1 cellular context compared by ENCODE assay signal in the genomic region with DNA sequence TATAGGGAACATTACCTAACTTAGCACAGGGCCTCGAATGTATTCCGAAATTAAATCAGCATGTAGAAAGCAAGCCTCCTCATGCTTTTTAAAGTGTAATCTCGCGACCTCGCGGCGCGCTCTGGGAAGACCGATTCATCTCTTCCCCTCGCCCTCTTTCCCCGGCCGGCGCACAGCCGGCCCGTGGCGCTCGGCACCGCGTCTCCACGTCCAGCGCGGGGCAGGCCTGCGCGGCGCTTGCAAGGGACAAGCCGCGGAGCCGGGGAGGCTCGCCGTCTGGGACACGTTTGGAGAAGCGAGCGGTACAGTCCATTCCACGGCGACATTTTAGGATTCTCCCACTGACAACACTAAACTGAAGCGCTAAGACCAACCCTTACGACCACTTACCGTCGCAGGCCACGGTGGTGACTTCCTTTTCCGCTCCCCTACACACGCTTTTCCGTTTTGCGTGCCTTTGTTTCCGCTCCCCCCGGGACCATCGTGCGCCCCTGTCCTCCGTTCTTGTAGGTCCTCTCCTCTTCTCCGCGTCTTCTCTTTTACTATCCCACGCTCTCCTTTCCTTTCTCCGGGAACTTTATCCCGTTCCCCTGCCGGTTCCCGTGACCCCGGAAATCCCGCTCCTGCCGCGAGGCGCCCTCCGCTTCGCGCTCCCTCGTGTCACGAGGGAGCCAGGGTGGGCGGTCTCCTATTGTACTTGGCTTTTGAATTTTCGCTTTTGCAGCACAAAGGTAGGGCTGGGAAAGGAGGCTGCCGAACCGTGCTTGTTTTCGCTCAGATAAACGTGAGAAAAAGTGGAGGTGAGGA.
A peak's percentile ranks its signal among the peaks of the same experiment; 100 is the strongest.
TF ChIP-seq lines count a peak whose summit lies in the region.

A gene with protein sequence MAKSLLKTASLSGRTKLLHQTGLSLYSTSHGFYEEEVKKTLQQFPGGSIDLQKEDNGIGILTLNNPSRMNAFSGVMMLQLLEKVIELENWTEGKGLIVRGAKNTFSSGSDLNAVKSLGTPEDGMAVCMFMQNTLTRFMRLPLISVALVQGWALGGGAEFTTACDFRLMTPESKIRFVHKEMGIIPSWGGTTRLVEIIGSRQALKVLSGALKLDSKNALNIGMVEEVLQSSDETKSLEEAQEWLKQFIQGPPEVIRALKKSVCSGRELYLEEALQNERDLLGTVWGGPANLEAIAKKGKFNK (minus strand): TSS at position 664 of the 807 bp plus-strand sequence. CDS start 12,581 bp downstream, outside the sequence.

TF ChIP-seq in HepG2, 621 proteins besides CTCF, POLR2A, EP300 and RAD21 (continued from another document and continues in another):
- TF ChIP-seq, protein P1, sequence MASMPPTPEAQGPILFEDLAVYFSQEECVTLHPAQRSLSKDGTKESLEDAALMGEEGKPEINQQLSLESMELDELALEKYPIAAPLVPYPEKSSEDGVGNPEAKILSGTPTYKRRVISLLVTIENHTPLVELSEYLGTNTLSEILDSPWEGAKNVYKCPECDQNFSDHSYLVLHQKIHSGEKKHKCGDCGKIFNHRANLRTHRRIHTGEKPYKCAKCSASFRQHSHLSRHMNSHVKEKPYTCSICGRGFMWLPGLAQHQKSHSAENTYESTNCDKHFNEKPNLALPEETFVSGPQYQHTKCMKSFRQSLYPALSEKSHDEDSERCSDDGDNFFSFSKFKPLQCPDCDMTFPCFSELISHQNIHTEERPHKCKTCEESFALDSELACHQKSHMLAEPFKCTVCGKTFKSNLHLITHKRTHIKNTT (CRISPR knock-in tag; IDR thresholded peaks at IDR 0.05) = no peak
- TF ChIP-seq HOXA5 (CRISPR knock-in tag; IDR thresholded peaks at IDR 0.05) = peak; percentile 87
- peak; percentile 81 for TF ChIP-seq ZBTB3 (CRISPR knock-in tag; IDR thresholded peaks at IDR 0.05; ENCODE audit: borderline replicate concordance, low read depth)
- TF ChIP-seq ZNF775 (CRISPR knock-in tag; IDR thresholded peaks at IDR 0.05; ENCODE audit: borderline replicate concordance) = peak; percentile 62; the same call in 1 of the 2 replicates
- TF ChIP-seq NR2F2 (IDR thresholded peaks at IDR 0.05; ENCODE audit: borderline replicate concordance, low read depth) = no peak
- TF ChIP-seq, protein P2, sequence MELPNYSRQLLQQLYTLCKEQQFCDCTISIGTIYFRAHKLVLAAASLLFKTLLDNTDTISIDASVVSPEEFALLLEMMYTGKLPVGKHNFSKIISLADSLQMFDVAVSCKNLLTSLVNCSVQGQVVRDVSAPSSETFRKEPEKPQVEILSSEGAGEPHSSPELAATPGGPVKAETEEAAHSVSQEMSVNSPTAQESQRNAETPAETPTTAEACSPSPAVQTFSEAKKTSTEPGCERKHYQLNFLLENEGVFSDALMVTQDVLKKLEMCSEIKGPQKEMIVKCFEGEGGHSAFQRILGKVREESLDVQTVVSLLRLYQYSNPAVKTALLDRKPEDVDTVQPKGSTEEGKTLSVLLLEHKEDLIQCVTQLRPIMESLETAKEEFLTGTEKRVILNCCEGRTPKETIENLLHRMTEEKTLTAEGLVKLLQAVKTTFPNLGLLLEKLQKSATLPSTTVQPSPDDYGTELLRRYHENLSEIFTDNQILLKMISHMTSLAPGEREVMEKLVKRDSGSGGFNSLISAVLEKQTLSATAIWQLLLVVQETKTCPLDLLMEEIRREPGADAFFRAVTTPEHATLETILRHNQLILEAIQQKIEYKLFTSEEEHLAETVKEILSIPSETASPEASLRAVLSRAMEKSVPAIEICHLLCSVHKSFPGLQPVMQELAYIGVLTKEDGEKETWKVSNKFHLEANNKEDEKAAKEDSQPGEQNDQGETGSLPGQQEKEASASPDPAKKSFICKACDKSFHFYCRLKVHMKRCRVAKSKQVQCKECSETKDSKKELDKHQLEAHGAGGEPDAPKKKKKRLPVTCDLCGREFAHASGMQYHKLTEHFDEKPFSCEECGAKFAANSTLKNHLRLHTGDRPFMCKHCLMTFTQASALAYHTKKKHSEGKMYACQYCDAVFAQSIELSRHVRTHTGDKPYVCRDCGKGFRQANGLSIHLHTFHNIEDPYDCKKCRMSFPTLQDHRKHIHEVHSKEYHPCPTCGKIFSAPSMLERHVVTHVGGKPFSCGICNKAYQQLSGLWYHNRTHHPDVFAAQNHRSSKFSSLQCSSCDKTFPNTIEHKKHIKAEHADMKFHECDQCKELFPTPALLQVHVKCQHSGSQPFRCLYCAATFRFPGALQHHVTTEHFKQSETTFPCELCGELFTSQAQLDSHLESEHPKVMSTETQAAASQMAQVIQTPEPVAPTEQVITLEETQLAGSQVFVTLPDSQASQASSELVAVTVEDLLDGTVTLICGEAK (IDR thresholded peaks at IDR 0.05) = peak; percentile 50
- TF ChIP-seq, protein P2 (CRISPR knock-in tag; IDR thresholded peaks at IDR 0.05) = peak; percentile 86; the same call in 1 of the 2 replicates
- TF ChIP-seq ZNF644 (CRISPR knock-in tag; IDR thresholded peaks at IDR 0.05; ENCODE audit: low read depth) = no peak
- TF ChIP-seq ZBTB20 (CRISPR knock-in tag; IDR thresholded peaks at IDR 0.05; ENCODE audit: borderline replicate concordance, low read depth) = peak; percentile 76; the same call in 1 of the 2 replicates
- TF ChIP-seq, protein P3, sequence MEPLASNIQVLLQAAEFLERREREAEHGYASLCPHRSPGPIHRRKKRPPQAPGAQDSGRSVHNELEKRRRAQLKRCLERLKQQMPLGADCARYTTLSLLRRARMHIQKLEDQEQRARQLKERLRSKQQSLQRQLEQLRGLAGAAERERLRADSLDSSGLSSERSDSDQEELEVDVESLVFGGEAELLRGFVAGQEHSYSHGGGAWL (CRISPR knock-in tag; IDR thresholded peaks at IDR 0.05) = peak; percentile 64
- TF ChIP-seq CENPX (CRISPR knock-in tag; IDR thresholded peaks at IDR 0.05) = no peak
- no peak for TF ChIP-seq FOXA1 (IDR thresholded peaks at IDR 0.05)
- no peak for TF ChIP-seq FOXA1 (CRISPR knock-in tag; IDR thresholded peaks at IDR 0.05)
- TF ChIP-seq, protein P4, sequence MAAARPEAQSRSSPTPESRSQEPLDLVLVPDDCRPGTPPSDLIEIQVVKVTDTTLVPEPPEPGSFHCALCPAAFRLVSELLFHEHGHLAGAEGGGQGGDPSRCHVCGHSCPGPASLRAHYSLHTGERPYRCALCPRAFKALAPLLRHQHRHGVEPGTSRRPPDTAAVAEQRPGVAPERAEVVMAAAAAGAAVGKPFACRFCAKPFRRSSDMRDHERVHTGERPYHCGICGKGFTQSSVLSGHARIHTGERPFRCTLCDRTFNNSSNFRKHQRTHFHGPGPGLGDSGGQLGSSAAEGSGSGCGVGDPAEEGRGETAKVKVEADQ (CRISPR knock-in tag; IDR thresholded peaks at IDR 0.05; ENCODE audit: borderline replicate concordance) = peak; percentile 99
- no peak for TF ChIP-seq FOXK2 (IDR thresholded peaks at IDR 0.05)
- TF ChIP-seq SNAPC2 (CRISPR knock-in tag; IDR thresholded peaks at IDR 0.05) = 0 out of 2 replicates have a peak, but pooled peaks have one; percentile 29
- peak; percentile 81 for TF ChIP-seq CREM (IDR thresholded peaks at IDR 0.05)
- TF ChIP-seq CREM (CRISPR knock-in tag; IDR thresholded peaks at IDR 0.05) = no peak
- TF ChIP-seq ZFYVE20 (CRISPR knock-in tag; IDR thresholded peaks at IDR 0.05; ENCODE audit: borderline replicate concordance, low read depth) = no peak
- no peak; the same call in 1 of the 2 replicates for TF ChIP-seq ZFAT (CRISPR knock-in tag; conservative IDR thresholded peaks at IDR 0.05)
- TF ChIP-seq, protein P5, sequence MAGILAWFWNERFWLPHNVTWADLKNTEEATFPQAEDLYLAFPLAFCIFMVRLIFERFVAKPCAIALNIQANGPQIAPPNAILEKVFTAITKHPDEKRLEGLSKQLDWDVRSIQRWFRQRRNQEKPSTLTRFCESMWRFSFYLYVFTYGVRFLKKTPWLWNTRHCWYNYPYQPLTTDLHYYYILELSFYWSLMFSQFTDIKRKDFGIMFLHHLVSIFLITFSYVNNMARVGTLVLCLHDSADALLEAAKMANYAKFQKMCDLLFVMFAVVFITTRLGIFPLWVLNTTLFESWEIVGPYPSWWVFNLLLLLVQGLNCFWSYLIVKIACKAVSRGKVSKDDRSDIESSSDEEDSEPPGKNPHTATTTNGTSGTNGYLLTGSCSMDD (CRISPR knock-in tag; IDR thresholded peaks at IDR 0.05) = peak; percentile 73; the same call in 1 of the 2 replicates
- TF ChIP-seq NFYB (CRISPR knock-in tag; IDR thresholded peaks at IDR 0.05) = peak; percentile 51
- TF ChIP-seq YY1 (IDR thresholded peaks at IDR 0.05; ENCODE audit: insufficient read depth, insufficient replicate concordance, low read depth, low read length) = peak; percentile 45
- peak; percentile 84; the same call in 1 of the 2 replicates for TF ChIP-seq ZNF780A (CRISPR knock-in tag; IDR thresholded peaks at IDR 0.05)
- peak; percentile 91 for TF ChIP-seq ELF3 (CRISPR knock-in tag; IDR thresholded peaks at IDR 0.05)
- TF ChIP-seq ZNF883 (CRISPR knock-in tag; IDR thresholded peaks at IDR 0.05; ENCODE audit: not compliant biosample characterization) = peak; percentile 93
- TF ChIP-seq, protein P6, sequence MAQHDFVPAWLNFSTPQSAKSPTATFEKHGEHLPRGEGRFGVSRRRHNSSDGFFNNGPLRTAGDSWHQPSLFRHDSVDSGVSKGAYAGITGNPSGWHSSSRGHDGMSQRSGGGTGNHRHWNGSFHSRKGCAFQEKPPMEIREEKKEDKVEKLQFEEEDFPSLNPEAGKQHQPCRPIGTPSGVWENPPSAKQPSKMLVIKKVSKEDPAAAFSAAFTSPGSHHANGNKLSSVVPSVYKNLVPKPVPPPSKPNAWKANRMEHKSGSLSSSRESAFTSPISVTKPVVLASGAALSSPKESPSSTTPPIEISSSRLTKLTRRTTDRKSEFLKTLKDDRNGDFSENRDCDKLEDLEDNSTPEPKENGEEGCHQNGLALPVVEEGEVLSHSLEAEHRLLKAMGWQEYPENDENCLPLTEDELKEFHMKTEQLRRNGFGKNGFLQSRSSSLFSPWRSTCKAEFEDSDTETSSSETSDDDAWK (CRISPR knock-in tag; IDR thresholded peaks at IDR 0.05) = no peak
- no peak for TF ChIP-seq REXO4 (CRISPR knock-in tag; IDR thresholded peaks at IDR 0.05; ENCODE audit: borderline replicate concordance)
- peak; percentile 88 for TF ChIP-seq POGZ (CRISPR knock-in tag; IDR thresholded peaks at IDR 0.05)
- peak; percentile 89 for TF ChIP-seq ZSCAN31 (CRISPR knock-in tag; IDR thresholded peaks at IDR 0.05; ENCODE audit: low read depth)
- no peak for TF ChIP-seq ZNF484 (CRISPR knock-in tag; IDR thresholded peaks at IDR 0.05; ENCODE audit: borderline replicate concordance, low read depth)
- TF ChIP-seq NFYC (CRISPR knock-in tag; IDR thresholded peaks at IDR 0.05) = peak; percentile 38
- TF ChIP-seq KDM3A (CRISPR knock-in tag; IDR thresholded peaks at IDR 0.05; ENCODE audit: low read depth) = peak; percentile 41; the same call in 1 of the 2 replicates
- 0 out of 2 replicates have a peak, but pooled peaks have one; percentile 45 for TF ChIP-seq GZF1 (CRISPR knock-in tag; IDR thresholded peaks at IDR 0.05)
- no peak for TF ChIP-seq ZMYM3 (CRISPR knock-in tag; IDR thresholded peaks at IDR 0.05)
- TF ChIP-seq, protein P7, sequence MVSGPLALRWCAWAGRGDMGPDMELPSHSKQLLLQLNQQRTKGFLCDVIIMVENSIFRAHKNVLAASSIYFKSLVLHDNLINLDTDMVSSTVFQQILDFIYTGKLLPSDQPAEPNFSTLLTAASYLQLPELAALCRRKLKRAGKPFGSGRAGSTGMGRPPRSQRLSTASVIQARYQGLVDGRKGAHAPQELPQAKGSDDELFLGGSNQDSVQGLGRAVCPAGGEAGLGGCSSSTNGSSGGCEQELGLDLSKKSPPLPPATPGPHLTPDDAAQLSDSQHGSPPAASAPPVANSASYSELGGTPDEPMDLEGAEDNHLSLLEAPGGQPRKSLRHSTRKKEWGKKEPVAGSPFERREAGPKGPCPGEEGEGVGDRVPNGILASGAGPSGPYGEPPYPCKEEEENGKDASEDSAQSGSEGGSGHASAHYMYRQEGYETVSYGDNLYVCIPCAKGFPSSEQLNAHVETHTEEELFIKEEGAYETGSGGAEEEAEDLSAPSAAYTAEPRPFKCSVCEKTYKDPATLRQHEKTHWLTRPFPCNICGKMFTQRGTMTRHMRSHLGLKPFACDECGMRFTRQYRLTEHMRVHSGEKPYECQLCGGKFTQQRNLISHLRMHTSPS (CRISPR knock-in tag; IDR thresholded peaks at IDR 0.05; ENCODE audit: low read depth) = no peak
- TF ChIP-seq, protein P8, sequence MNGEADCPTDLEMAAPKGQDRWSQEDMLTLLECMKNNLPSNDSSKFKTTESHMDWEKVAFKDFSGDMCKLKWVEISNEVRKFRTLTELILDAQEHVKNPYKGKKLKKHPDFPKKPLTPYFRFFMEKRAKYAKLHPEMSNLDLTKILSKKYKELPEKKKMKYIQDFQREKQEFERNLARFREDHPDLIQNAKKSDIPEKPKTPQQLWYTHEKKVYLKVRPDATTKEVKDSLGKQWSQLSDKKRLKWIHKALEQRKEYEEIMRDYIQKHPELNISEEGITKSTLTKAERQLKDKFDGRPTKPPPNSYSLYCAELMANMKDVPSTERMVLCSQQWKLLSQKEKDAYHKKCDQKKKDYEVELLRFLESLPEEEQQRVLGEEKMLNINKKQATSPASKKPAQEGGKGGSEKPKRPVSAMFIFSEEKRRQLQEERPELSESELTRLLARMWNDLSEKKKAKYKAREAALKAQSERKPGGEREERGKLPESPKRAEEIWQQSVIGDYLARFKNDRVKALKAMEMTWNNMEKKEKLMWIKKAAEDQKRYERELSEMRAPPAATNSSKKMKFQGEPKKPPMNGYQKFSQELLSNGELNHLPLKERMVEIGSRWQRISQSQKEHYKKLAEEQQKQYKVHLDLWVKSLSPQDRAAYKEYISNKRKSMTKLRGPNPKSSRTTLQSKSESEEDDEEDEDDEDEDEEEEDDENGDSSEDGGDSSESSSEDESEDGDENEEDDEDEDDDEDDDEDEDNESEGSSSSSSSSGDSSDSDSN (CRISPR knock-in tag; IDR thresholded peaks at IDR 0.05) = peak; percentile 92
- TF ChIP-seq ATAD3A (CRISPR knock-in tag; IDR thresholded peaks at IDR 0.05) = peak; percentile 60; the same call in 1 of the 2 replicates
